1 cellular context compared by ENCODE assay signal in genomic region chr3:46348811-46349482, GRCh38.
TF ChIP-seq lines count a peak whose summit lies in the region.

No MANE protein-coding gene starts in this region.

TF ChIP-seq in GM12878, 131 proteins besides CTCF, POLR2A, EP300 and RAD21:
- TF ChIP-seq IKZF2 (IDR thresholded peaks at IDR 0.05) (no peak), SIN3A (IDR thresholded peaks at IDR 0.05; ENCODE audit: low read depth, low read length) (no peak), CREB1 (IDR thresholded peaks at IDR 0.05; ENCODE audit: low read depth) (no peak), ZNF217 (IDR thresholded peaks at IDR 0.05) (no peak), NBN (IDR thresholded peaks at IDR 0.05) (no peak), KLF5 (IDR thresholded peaks at IDR 0.05; ENCODE audit: partially characterized antibody) (no peak), MLLT1 (IDR thresholded peaks at IDR 0.05) (no peak), TAF1 (IDR thresholded peaks at IDR 0.05; ENCODE audit: borderline replicate concordance, low read depth, low read length) (no peak), KAT2A (conservative IDR thresholded peaks at IDR 0.05; ENCODE audit: control insufficient read depth, low read depth, low read length) (no peak), SUZ12 (IDR thresholded peaks at IDR 0.05; ENCODE audit: unreplicated experiment) (no peak), FOXM1 (IDR thresholded peaks at IDR 0.05; ENCODE audit: low read depth, low read length) (no peak), TCF12 (IDR thresholded peaks at IDR 0.05; ENCODE audit: low read depth, low read length) (no peak), RUNX3 (IDR thresholded peaks at IDR 0.05; ENCODE audit: low read length) (no peak), ESRRA (IDR thresholded peaks at IDR 0.05; ENCODE audit: low read length) (no peak), ZNF384 (IDR thresholded peaks at IDR 0.05; ENCODE audit: borderline replicate concordance, low read depth, low read length) (no peak), ZBED1 (IDR thresholded peaks at IDR 0.05; ENCODE audit: borderline replicate concordance) (no peak)
- TF ChIP-seq, protein P1, sequence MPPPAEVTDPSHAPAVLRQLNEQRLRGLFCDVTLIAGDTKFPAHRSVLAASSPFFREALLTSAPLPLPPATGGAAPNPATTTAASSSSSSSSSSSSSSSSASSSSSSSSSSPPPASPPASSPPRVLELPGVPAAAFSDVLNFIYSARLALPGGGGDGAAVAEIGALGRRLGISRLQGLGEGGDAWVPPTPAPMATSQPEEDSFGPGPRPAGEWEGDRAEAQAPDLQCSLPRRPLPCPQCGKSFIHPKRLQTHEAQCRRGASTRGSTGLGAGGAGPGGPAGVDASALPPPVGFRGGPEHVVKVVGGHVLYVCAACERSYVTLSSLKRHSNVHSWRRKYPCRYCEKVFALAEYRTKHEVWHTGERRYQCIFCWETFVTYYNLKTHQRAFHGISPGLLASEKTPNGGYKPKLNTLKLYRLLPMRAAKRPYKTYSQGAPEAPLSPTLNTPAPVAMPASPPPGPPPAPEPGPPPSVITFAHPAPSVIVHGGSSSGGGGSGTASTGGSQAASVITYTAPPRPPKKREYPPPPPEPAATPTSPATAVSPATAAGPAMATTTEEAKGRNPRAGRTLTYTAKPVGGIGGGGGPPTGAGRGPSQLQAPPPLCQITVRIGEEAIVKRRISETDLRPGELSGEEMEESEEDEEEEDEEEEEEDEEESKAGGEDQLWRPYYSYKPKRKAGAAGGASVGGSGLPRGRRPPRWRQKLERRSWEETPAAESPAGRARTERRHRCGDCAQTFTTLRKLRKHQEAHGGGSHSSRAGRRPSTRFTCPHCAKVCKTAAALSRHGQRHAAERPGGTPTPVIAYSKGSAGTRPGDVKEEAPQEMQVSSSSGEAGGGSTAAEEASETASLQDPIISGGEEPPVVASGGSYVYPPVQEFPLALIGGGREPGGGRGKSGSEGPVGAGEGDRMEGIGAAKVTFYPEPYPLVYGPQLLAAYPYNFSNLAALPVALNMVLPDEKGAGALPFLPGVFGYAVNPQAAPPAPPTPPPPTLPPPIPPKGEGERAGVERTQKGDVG (CRISPR knock-in tag; IDR thresholded peaks at IDR 0.05): no peak
- TF ChIP-seq, protein P2, sequence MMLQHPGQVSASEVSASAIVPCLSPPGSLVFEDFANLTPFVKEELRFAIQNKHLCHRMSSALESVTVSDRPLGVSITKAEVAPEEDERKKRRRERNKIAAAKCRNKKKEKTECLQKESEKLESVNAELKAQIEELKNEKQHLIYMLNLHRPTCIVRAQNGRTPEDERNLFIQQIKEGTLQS (IDR thresholded peaks at IDR 0.05; ENCODE audit: borderline replicate concordance, extremely low read depth, low read depth, low read length): no peak
- TF ChIP-seq, protein P3, sequence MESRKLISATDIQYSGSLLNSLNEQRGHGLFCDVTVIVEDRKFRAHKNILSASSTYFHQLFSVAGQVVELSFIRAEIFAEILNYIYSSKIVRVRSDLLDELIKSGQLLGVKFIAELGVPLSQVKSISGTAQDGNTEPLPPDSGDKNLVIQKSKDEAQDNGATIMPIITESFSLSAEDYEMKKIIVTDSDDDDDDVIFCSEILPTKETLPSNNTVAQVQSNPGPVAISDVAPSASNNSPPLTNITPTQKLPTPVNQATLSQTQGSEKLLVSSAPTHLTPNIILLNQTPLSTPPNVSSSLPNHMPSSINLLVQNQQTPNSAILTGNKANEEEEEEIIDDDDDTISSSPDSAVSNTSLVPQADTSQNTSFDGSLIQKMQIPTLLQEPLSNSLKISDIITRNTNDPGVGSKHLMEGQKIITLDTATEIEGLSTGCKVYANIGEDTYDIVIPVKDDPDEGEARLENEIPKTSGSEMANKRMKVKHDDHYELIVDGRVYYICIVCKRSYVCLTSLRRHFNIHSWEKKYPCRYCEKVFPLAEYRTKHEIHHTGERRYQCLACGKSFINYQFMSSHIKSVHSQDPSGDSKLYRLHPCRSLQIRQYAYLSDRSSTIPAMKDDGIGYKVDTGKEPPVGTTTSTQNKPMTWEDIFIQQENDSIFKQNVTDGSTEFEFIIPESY (IDR thresholded peaks at IDR 0.05): no peak
- TF ChIP-seq, protein P4, sequence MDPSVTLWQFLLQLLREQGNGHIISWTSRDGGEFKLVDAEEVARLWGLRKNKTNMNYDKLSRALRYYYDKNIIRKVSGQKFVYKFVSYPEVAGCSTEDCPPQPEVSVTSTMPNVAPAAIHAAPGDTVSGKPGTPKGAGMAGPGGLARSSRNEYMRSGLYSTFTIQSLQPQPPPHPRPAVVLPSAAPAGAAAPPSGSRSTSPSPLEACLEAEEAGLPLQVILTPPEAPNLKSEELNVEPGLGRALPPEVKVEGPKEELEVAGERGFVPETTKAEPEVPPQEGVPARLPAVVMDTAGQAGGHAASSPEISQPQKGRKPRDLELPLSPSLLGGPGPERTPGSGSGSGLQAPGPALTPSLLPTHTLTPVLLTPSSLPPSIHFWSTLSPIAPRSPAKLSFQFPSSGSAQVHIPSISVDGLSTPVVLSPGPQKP (IDR thresholded peaks at IDR 0.05; ENCODE audit: low read depth, low read length): no peak
